In genomic region chrX:11099465-11099864, GRCh38 we compare ENCODE assay signal across 30 cellular contexts.
"Had no signal": no experiment of that assay in that cellular context is flagged by ENCODE, and none has a peak within 500 bp of the region (broad histone marks: within the 10 kb centered on the region; RNA-seq: fewer than 3 reads in every experiment).

No MANE protein-coding gene starts in this region.

- ATAC-seq: activated CD4-positive, alpha-beta T cell treated with anti-CD3 and anti-CD28 coated beads for 36 hours; activated CD8-positive, alpha-beta memory T cell treated with anti-CD3 and anti-CD28 coated beads, Interleukin-2, amount 10 ng/mL, durations not matched to agents 7 days and 5 days; activated CD8-positive, alpha-beta T cell treated with anti-CD3 and anti-CD28 coated beads, Interleukin-2, amount 10 ng/mL, durations not matched to agents 7 days and 5 days; activated naive CD8-positive, alpha-beta T cell treated with anti-CD3 and anti-CD28 coated beads, Interleukin-2, amount 50 U/mL, for 24 hours; foreskin keratinocyte; gastrocnemius medialis; heart left ventricle; T-helper 17 cell had no signal

- H3K27ac ChIP-seq: adrenal gland, dorsolateral prefrontal cortex, foreskin keratinocyte, gastrocnemius medialis had no signal

- H3K36me3 ChIP-seq: adrenal gland, breast epithelium, esophagus muscularis mucosa, gastrocnemius medialis, heart left ventricle had no signal

- H3K9me3 ChIP-seq: adrenal gland, breast epithelium, esophagus muscularis mucosa, gastrocnemius medialis, heart left ventricle had no signal

- DNase-seq: activated CD4-positive, alpha-beta memory T cell treated with anti-CD3 and anti-CD28 coated beads for 36 hours; activated CD4-positive, alpha-beta T cell treated with anti-CD3 and anti-CD28 coated beads for 36 hours; activated CD4-positive, alpha-beta T cell treated with anti-CD3 and anti-CD28 coated beads, Interleukin-2, amount 10 ng/mL, durations not matched to agents 24 days and 14 days; activated CD4-positive, CD25-positive, alpha-beta regulatory T cell; activated CD4-positive, CD25-positive, alpha-beta regulatory T cell treated with anti-CD3 and anti-CD28 coated beads, Interleukin-2, amount 50 U/mL, for 72 hours; activated CD8-positive, alpha-beta memory T cell treated with anti-CD3 and anti-CD28 coated beads, Interleukin-2, amount 10 ng/mL, durations not matched to agents 7 days and 5 days; activated CD8-positive, alpha-beta memory T cell treated with anti-CD3 and anti-CD28 coated beads, Interleukin-2, amount 50 U/mL, for 4 hours; activated CD8-positive, alpha-beta T cell treated with anti-CD3 and anti-CD28 coated beads, Interleukin-2, amount 10 ng/mL, durations not matched to agents 7 days and 5 days; activated effector memory CD4-positive, alpha-beta T cell treated with anti-CD3 and anti-CD28 coated beads, Interleukin-2, amount 50 U/mL, for 16 hours; activated naive CD4-positive, alpha-beta T cell treated with anti-CD3 and anti-CD28 coated beads for 36 hours; activated naive CD8-positive, alpha-beta T cell treated with anti-CD3 and anti-CD28 coated beads for 36 hours; activated naive CD8-positive, alpha-beta T cell treated with anti-CD3 and anti-CD28 coated beads, Interleukin-2, amount 50 U/mL, for 24 hours; activated T-cell treated with anti-CD3 and anti-CD28 coated beads, Interleukin-2, amount 50 U/mL, for 1 hour; activated T-cell treated with anti-CD3 and anti-CD28 coated beads, Interleukin-2, amount 50 U/mL, for 48 hours; adrenal gland; aorta; dorsolateral prefrontal cortex; effector memory CD4-positive, alpha-beta T cell; endodermal cell; erythroblast; foreskin keratinocyte; gastrocnemius medialis; glutamatergic neuron; heart left ventricle; T-helper 1 cell; T-helper 17 cell; T1000 had no signal

- H3K4me3 ChIP-seq: adrenal gland, breast epithelium, coronary artery, dorsolateral prefrontal cortex, esophagus muscularis mucosa, gastrocnemius medialis, heart left ventricle had no signal

- H3K4me1 ChIP-seq: adrenal gland, breast epithelium, gastrocnemius medialis had no signal

- H3K27me3 ChIP-seq: adrenal gland, esophagus muscularis mucosa, foreskin keratinocyte, gastrocnemius medialis had no signal
